1 cellular context compared by ENCODE assay signal in genomic region chr11:110295487-110296225, GRCh38.
TF ChIP-seq lines count a peak whose summit lies in the region.

No MANE protein-coding gene starts in this region.

TF ChIP-seq in GM12878, 131 proteins besides CTCF, POLR2A, EP300 and RAD21 (continued from another document and continues in another):
- TF ChIP-seq POU2F2 (IDR thresholded peaks at IDR 0.05; ENCODE audit: borderline replicate concordance, low read depth, low read length) (no peak), NFXL1 (IDR thresholded peaks at IDR 0.05; ENCODE audit: borderline replicate concordance) (no peak), HDAC6 (IDR thresholded peaks at IDR 0.05; ENCODE audit: unreplicated experiment) (no peak), PML (IDR thresholded peaks at IDR 0.05; ENCODE audit: low read length) (no peak; the same call in 1 of the 2 replicates), ZSCAN29 (IDR thresholded peaks at IDR 0.05) (no peak), CEBPZ (IDR thresholded peaks at IDR 0.05; ENCODE audit: low read depth, low read length) (no peak), ZZZ3 (IDR thresholded peaks at IDR 0.05; ENCODE audit: control insufficient read depth, insufficient read length, low read depth) (no peak), ZNF592 (IDR thresholded peaks at IDR 0.05) (no peak), SREBF1 (IDR thresholded peaks at IDR 0.05; ENCODE audit: low read length) (no peak), ASH2L (IDR thresholded peaks at IDR 0.05; ENCODE audit: borderline replicate concordance, low read depth) (peak; percentile 73; the same call in 1 of the 2 replicates), GATAD2B (conservative IDR thresholded peaks at IDR 0.05; ENCODE audit: low read depth) (no peak), ZNF384 (IDR thresholded peaks at IDR 0.05; ENCODE audit: borderline replicate concordance, low read depth, low read length) (peak; percentile 39; the same call in 1 of the 2 replicates), BHLHE40 (IDR thresholded peaks at IDR 0.05; ENCODE audit: borderline replicate concordance in 1 of 2, low read depth in 2 of 2, low read length in 1 of 2) (no peak), MTA3 (IDR thresholded peaks at IDR 0.05; ENCODE audit: borderline replicate concordance, low read length) (no peak), NBN (IDR thresholded peaks at IDR 0.05) (peak; percentile 37; the same call in 1 of the 2 replicates), SMC3 (IDR thresholded peaks at IDR 0.05; ENCODE audit: borderline replicate concordance, low read length) (no peak), HSF1 (IDR thresholded peaks at IDR 0.05; ENCODE audit: low read depth, low read length) (no peak), HDGF (IDR thresholded peaks at IDR 0.05) (no peak), E4F1 (IDR thresholded peaks at IDR 0.05; ENCODE audit: borderline replicate concordance, partially characterized antibody) (no peak), CREM (IDR thresholded peaks at IDR 0.05; ENCODE audit: low read depth) (no peak), ESRRA (IDR thresholded peaks at IDR 0.05; ENCODE audit: low read length) (no peak), MAX (IDR thresholded peaks at IDR 0.05; ENCODE audit: low read depth, low read length) (no peak), NR2F1 (conservative IDR thresholded peaks at IDR 0.05) (no peak), POLR2AphosphoS2 (IDR thresholded peaks at IDR 0.05; ENCODE audit: low read depth, low read length) (no peak), IKZF1 (conservative IDR thresholded peaks at IDR 0.05) (no peak), ZNF622 (IDR thresholded peaks at IDR 0.05) (no peak), PAX5 (IDR thresholded peaks at IDR 0.05; ENCODE audit: borderline replicate concordance, low read depth, low read length) (peak; percentile 81), CHD1 (IDR thresholded peaks at IDR 0.05; ENCODE audit: low read depth, low read length) (no peak; the same call in 1 of the 2 replicates), NFIC (IDR thresholded peaks at IDR 0.05; ENCODE audit: low read depth, low read length) (no peak), ZNF687 (IDR thresholded peaks at IDR 0.05) (no peak), ZBTB4 (CRISPR knock-in tag; IDR thresholded peaks at IDR 0.05) (no peak), ZNF217 (IDR thresholded peaks at IDR 0.05) (no peak), RAD51 (IDR thresholded peaks at IDR 0.05) (no peak), ATF7 (IDR thresholded peaks at IDR 0.05; ENCODE audit: low read depth) (no peak), BRCA1 (IDR thresholded peaks at IDR 0.05; ENCODE audit: low read depth, low read length) (no peak), JUNB (IDR thresholded peaks at IDR 0.05) (no peak), RELA (IDR thresholded peaks at IDR 0.05; ENCODE audit: borderline replicate concordance, partially characterized antibody) (no peak), CHD4 (IDR thresholded peaks at IDR 0.05) (no peak), EGR1 (IDR thresholded peaks at IDR 0.05; ENCODE audit: borderline replicate concordance in 1 of 2, low read depth in 2 of 2, low read length in 2 of 2) (no peak), E2F8 (IDR thresholded peaks at IDR 0.05; ENCODE audit: low read depth, partially characterized antibody) (no peak), ZNF274 (IDR thresholded peaks at IDR 0.05; ENCODE audit: insufficient read depth, insufficient read length) (no peak)
